In the genomic region with DNA sequence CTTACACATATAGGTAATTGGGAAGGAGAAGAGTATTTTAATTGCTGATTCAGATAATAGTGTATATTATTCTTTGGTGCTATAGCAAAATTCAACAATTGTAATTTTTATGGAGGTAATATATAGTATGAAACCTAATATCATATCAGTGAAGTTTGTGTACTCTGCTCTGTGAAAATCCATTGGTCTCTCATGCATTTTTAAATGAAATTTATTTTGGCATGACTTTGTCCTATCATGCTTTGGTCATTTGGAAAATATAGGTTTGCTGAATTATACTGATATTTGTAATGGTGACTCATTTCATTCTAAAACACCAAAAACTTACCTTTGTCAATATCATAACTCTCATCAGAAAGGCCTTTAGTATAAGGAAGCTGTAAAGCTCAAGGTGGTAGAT, we compare ENCODE assay signal across 29 cellular contexts.
"Had no signal": no experiment of that assay in that cellular context is flagged by ENCODE, and none has a peak within 500 bp of the region (broad histone marks: within the 10 kb centered on the region; RNA-seq: fewer than 3 reads in every experiment).

No MANE protein-coding gene starts in this region.

- H3K4me3 ChIP-seq: colonic mucosa, coronary artery, dorsolateral prefrontal cortex, esophagus muscularis mucosa, esophagus squamous epithelium, gastrocnemius medialis, gastroesophageal sphincter, heart left ventricle, heart right ventricle had no signal

- FAIRE-seq: colon, endometrium, endothelial cell of umbilical vein, frontal cortex had no signal

- H3K27ac ChIP-seq: colonic mucosa, coronary artery, dorsolateral prefrontal cortex, epithelial cell of prostate, esophagus muscularis mucosa, esophagus squamous epithelium, foreskin keratinocyte, gastrocnemius medialis, gastroesophageal sphincter, heart left ventricle, heart right ventricle had no signal

- H3K4me3 Mint-ChIP-seq: dendritic cell treated with granulocyte-macrophage colony-stimulating factor and Interleukin-4, amounts not matched to agents 40 ng/mL and 50 ng/mL, for 4 days; effector memory CD8-positive, alpha-beta T cell; endodermal cell had no signal

- ATAC-seq: effector memory CD8-positive, alpha-beta T cell; esophagus mucosa; foreskin keratinocyte; gastrocnemius medialis; gastroesophageal sphincter; heart left ventricle; heart right ventricle had no signal

- H3K27ac Mint-ChIP-seq: dendritic cell treated with granulocyte-macrophage colony-stimulating factor and Interleukin-4, amounts not matched to agents 40 ng/mL and 50 ng/mL, for 4 days; effector memory CD8-positive, alpha-beta T cell had no signal

- H3K4me1 Mint-ChIP-seq: endodermal cell had no signal

- H3K4me1 ChIP-seq: colonic mucosa, esophagus muscularis mucosa, esophagus squamous epithelium, foreskin keratinocyte, gastrocnemius medialis, gastroesophageal sphincter, heart left ventricle, heart right ventricle had no signal

- DNase-seq: colonic mucosa; cortex of kidney; dermis blood vessel endothelial cell; dorsolateral prefrontal cortex; effector CD4-positive, alpha-beta T cell; effector CD8-positive, alpha-beta T cell; effector memory CD4-positive, alpha-beta T cell; effector memory CD8-positive, alpha-beta T cell; endodermal cell; erythroblast; esophagus squamous epithelium; foreskin fibroblast; foreskin keratinocyte; foreskin melanocyte; gastrocnemius medialis; glutamatergic neuron; head of caudate nucleus; heart left ventricle; heart right ventricle had no signal

- H3K9me3 ChIP-seq: colonic mucosa, esophagus muscularis mucosa, esophagus squamous epithelium, gastrocnemius medialis, gastroesophageal sphincter, heart left ventricle, heart right ventricle had no signal

- H3K9me3 Mint-ChIP-seq: dendritic cell treated with granulocyte-macrophage colony-stimulating factor and Interleukin-4, amounts not matched to agents 40 ng/mL and 50 ng/mL, for 4 days; endodermal cell had no signal

- H3K27me3 ChIP-seq: colonic mucosa, dorsolateral prefrontal cortex, esophagus muscularis mucosa, esophagus squamous epithelium, foreskin keratinocyte, gastrocnemius medialis, gastroesophageal sphincter, heart left ventricle, heart right ventricle had no signal

- H3K27me3 Mint-ChIP-seq: dendritic cell treated with granulocyte-macrophage colony-stimulating factor and Interleukin-4, amounts not matched to agents 40 ng/mL and 50 ng/mL, for 4 days; effector memory CD8-positive, alpha-beta T cell had no signal

- H3K36me3 ChIP-seq: colonic mucosa, esophagus muscularis mucosa, esophagus squamous epithelium, gastrocnemius medialis, gastroesophageal sphincter, heart left ventricle, heart right ventricle had no signal
